ENCODE assay signal across 18 cellular contexts in the genomic region with DNA sequence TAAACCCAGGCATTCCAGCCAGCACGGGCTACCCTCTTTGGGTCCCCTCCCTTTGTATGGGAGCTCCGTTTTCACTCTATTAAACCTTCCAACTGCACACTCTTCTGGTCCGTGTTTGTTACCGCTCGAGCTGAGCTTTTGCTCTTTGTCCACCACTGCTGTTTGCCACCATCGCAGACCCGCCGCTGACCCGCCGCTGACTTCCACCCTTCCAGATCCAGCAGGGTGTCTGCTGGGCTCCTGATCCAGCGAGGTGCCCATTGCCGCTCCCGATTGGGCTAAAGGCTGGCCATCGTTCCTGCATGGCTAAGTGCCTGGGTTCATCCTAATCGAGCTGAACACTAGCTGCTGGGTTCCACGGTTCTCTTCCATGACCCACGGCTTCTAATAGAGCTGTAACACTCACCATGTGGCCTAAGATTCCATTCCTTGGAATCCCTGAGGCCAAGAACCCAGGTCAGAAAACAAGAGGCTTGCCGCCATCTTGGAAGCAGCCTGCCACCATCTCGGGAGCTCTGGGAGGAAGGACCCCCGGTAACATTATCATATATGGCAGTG. TPM values are rescaled to one million over a fixed set of nuclear protein-coding genes. Genes with fewer than 3 reads are reported as not detected.
DNase-seq lines count a peak whose midpoint lies in the region; ATAC-seq and TF ChIP-seq lines count a peak whose summit lies in the region.
"Had no signal": no experiment of that assay in that cellular context is flagged by ENCODE, and none has a peak within 500 bp of the region (broad histone marks: within the 10 kb centered on the region; RNA-seq: fewer than 3 reads in every experiment).

No MANE protein-coding gene starts in this region.

- H3K27ac Mint-ChIP-seq in chondrocyte (ENCODE audit: unreplicated experiment), result peak overlapping the region; percentile 50
- H3K27ac Mint-ChIP-seq in nephron progenitor cell, result peak overlapping the region; percentile 52
- H3K27ac Mint-ChIP-seq: B cell; CD4-positive, alpha-beta T cell; CD8-positive, alpha-beta T cell had no signal

- ATAC-seq in activated T-cell treated with anti-CD3 and anti-CD28 coated beads, Interleukin-2, amount 50 U/mL, for 4 hours, result no peak
- no peak for ATAC-seq in HG02973 (IDR thresholded peaks at IDR 0.05; ENCODE audit: unreplicated experiment)
- ATAC-seq: A549; CD8-positive, alpha-beta T cell; GM12878 had no signal

- no peaks in the 10 kb centered on the region for H3K27me3 Mint-ChIP-seq in activated T-cell treated with anti-CD3 and anti-CD28 coated beads, Interleukin-2, amount 50 U/mL, for 4 hours (ENCODE audit: low read depth)
- H3K27me3 Mint-ChIP-seq in chondrocyte (ENCODE audit: low read depth) (no peaks in the 10 kb centered on the region), nephron progenitor cell (ENCODE audit: low read depth, poor library complexity) (no peaks in the 10 kb centered on the region)
- H3K27me3 Mint-ChIP-seq: B cell; CD4-positive, alpha-beta T cell had no signal

- TF ChIP-seq CTCF in chondrocyte (IDR thresholded peaks at IDR 0.05) (no peak), nephron progenitor cell (IDR thresholded peaks at IDR 0.05) (no peak)

- H3K4me3 Mint-ChIP-seq in activated T-cell treated with anti-CD3 and anti-CD28 coated beads, Interleukin-2, amount 50 U/mL, for 4 hours, result peak overlapping the region; percentile 9
- H3K4me3 Mint-ChIP-seq in chondrocyte (ENCODE audit: unreplicated experiment) (no peak overlapping the region), nephron progenitor cell (no peak overlapping the region)
- H3K4me3 Mint-ChIP-seq: B cell; CD4-positive, alpha-beta T cell; CD8-positive, alpha-beta T cell had no signal

- no peak for DNase-seq in activated T-cell treated with anti-CD3 and anti-CD28 coated beads, Interleukin-2, amount 50 U/mL, for 4 hours
- DNase-seq in activated T-cell treated with anti-CD3 and anti-CD28 coated beads, Interleukin-2, amount 50 U/mL, for 1 hour, result no peak
- no peak for DNase-seq in chondrocyte (ENCODE audit: low spot score)
- no peak for DNase-seq in nephron progenitor cell
- no peak for DNase-seq in DMS79 (lab: John Stamatoyannopoulos, UW)
- DNase-seq in RKO (ENCODE audit: low spot score), result no peak
- DNase-seq: AML-193; Caco-2; Calu3; CD4-positive, alpha-beta T cell; CD8-positive, alpha-beta T cell; DND-41; EL; GDM1 had no signal

- peaks cover 28% of the 10 kb centered on the region for H3K36me3 Mint-ChIP-seq in activated T-cell treated with anti-CD3 and anti-CD28 coated beads, Interleukin-2, amount 50 U/mL, for 4 hours (ENCODE audit: insufficient read depth)
- H3K36me3 Mint-ChIP-seq in chondrocyte (ENCODE audit: low read depth), result no peaks in the 10 kb centered on the region
- peaks cover 53% of the 10 kb centered on the region for H3K36me3 Mint-ChIP-seq in nephron progenitor cell (ENCODE audit: low read depth)

- H3K4me1 Mint-ChIP-seq in activated T-cell treated with anti-CD3 and anti-CD28 coated beads, Interleukin-2, amount 50 U/mL, for 4 hours (ENCODE audit: low read depth), result peaks cover 40% of the 10 kb centered on the region
- H3K4me1 Mint-ChIP-seq in chondrocyte (ENCODE audit: low read depth) (peaks cover 19% of the 10 kb centered on the region), nephron progenitor cell (no peaks in the 10 kb centered on the region)

- no peaks in the 10 kb centered on the region for H3K9me3 Mint-ChIP-seq in activated T-cell treated with anti-CD3 and anti-CD28 coated beads, Interleukin-2, amount 50 U/mL, for 4 hours
- H3K9me3 Mint-ChIP-seq in chondrocyte (ENCODE audit: low read depth) (no peaks in the 10 kb centered on the region), nephron progenitor cell (peaks cover 5% of the 10 kb centered on the region)
- H3K9me3 Mint-ChIP-seq: CD4-positive, alpha-beta T cell; CD8-positive, alpha-beta T cell had no signal

RNA-seq across cellular contexts. Expression of gene ZNF277, which starts 14.5 kb away (rescaled TPM):
- 10 to 100 TPM; 11.3 to 13.9 (median 13.0) TPM for total RNA-seq in activated T-cell treated with anti-CD3 and anti-CD28 coated beads, Interleukin-2, amount 50 U/mL, for 4 hours
- 15.5 to 18.8 TPM (median 16.2 TPM) in 3 replicates for total RNA-seq in chondrocyte

RNA-seq across cellular contexts. Expression of gene DOCK4, which starts 14.8 kb away (rescaled TPM):
- 1 to 10 TPM; 1.1 to 2.1 (median 2.1) TPM for total RNA-seq in activated T-cell treated with anti-CD3 and anti-CD28 coated beads, Interleukin-2, amount 50 U/mL, for 4 hours
- total RNA-seq in chondrocyte, result 43.0 to 102 TPM (median 48.8 TPM) in 3 replicates

Comparison
In these comparisons a context has a peak if more than half of its experiments do, and no peak if none do; other contexts are left out.
1. RNA of gene DOCK4, which starts 14.8 kb away (total RNA-seq): 43.0 to 102 TPM in chondrocyte; 1.1 to 2.1 TPM in activated T-cell treated with anti-CD3 and anti-CD28 coated beads, Interleukin-2, amount 50 U/mL, for 4 hours; every median in the first group is over 10 times any median in the second.